11 cellular contexts compared by ENCODE assay signal in genomic region chr4:41505161-41505653, GRCh38. TPM values are rescaled to one million over a fixed set of nuclear protein-coding genes. Genes with fewer than 3 reads are reported as not detected.
DNase-seq lines count a peak whose midpoint lies in the region; ATAC-seq and TF ChIP-seq lines count a peak whose summit lies in the region.
"Had no signal": no experiment of that assay in that cellular context is flagged by ENCODE, and none has a peak within 500 bp of the region (broad histone marks: within the 10 kb centered on the region; RNA-seq: fewer than 3 reads in every experiment).

No MANE protein-coding gene starts in this region.

- H3K27me3 ChIP-seq in Caco-2 (replicated peaks; ENCODE audit: control insufficient read depth, insufficient read depth, low read length), result no peaks in the 10 kb centered on the region

- CTCF ChIA-PET in Caco-2 (lab: Charles Lee), result no interaction called here

- H3K36me3 Mint-ChIP-seq in Caco-2 (ENCODE audit: insufficient read depth, unreplicated experiment) (peaks cover 7% of the 10 kb centered on the region), type B pancreatic cell (peaks cover 13% of the 10 kb centered on the region)

- H3K4me1 Mint-ChIP-seq in Caco-2 (ENCODE audit: low read depth, unreplicated experiment), result peaks cover 35% of the 10 kb centered on the region
- H3K4me1 Mint-ChIP-seq in type B pancreatic cell (ENCODE audit: unreplicated experiment), result peaks cover 23% of the 10 kb centered on the region
- H3K4me1 Mint-ChIP-seq: neural crest cell had no signal

- H3K36me3 ChIP-seq in Caco-2 (ENCODE audit: control insufficient read depth, insufficient read depth, low read length), result no peaks in the 10 kb centered on the region

- intact Hi-C loops in Caco-2 (cut with micrococcal nuclease; ENCODE audit: unreplicated experiment), result no loop called here

- TF ChIP-seq CTCF in Caco-2 (IDR thresholded peaks at IDR 0.05; ENCODE audit: insufficient read depth in 1 of 2, low read depth in 1 of 2, low read length in 1 of 2, severe bottlenecking in 1 of 2, unreplicated experiment in 1 of 2), result no peak
- no peak for TF ChIP-seq CTCF in cardiac fibroblast (IDR thresholded peaks at IDR 0.05; ENCODE audit: low read depth, low read length)
- no peak for TF ChIP-seq CTCF in type B pancreatic cell (conservative IDR thresholded peaks at IDR 0.05)

- H3K27me3 Mint-ChIP-seq in Caco-2 (ENCODE audit: insufficient read depth, unreplicated experiment) (no peaks in the 10 kb centered on the region), type B pancreatic cell (no peaks in the 10 kb centered on the region)

- H3K9me3 Mint-ChIP-seq in Caco-2 (ENCODE audit: unreplicated experiment) (peaks cover 14% of the 10 kb centered on the region), type B pancreatic cell (peaks cover 29% of the 10 kb centered on the region)

- no peak for DNase-seq in Caco-2
- peak; percentile 83 for DNase-seq in NCI-H1694 treated with DMSO at 0.1 percent for 48 hours (lab: John Stamatoyannopoulos, UW)
- DNase-seq in cardiac fibroblast (ENCODE audit: low read depth in 2 of 2), result peak; percentile 3 to 20
- DNase-seq in mucosa of gallbladder (ENCODE audit: low spot score), result peak; percentile 16
- no peak for DNase-seq in RKO (ENCODE audit: low spot score)
- no peak for DNase-seq in activated gamma-delta T cell (lab: John Stamatoyannopoulos, UW)
- no peak for DNase-seq in type B pancreatic cell (ENCODE audit: extremely low spot score, unreplicated experiment)
- DNase-seq: activated CD8-positive, alpha-beta memory T cell treated with anti-CD3 and anti-CD28 coated beads, Interleukin-2, amount 50 U/mL, for 4 hours had no signal

- peaks cover 5% of the 10 kb centered on the region; the same call in 1 of the 2 replicates for H3K9me3 ChIP-seq in Caco-2

- H3K4me3 ChIP-seq in Caco-2 (ENCODE audit: low read depth, low read length) (no peak overlapping the region), cardiac fibroblast (replicated peaks in 1 of 2; ENCODE audit: low read depth in 2 of 2, low read length in 2 of 2) (no peak overlapping the region)

- no TSS peak for BruUV-seq in Caco-2 (replicated peaks; lab: Mats Ljungman, UMichigan)

- H3K27ac Mint-ChIP-seq in Caco-2 (ENCODE audit: unreplicated experiment) (peak overlapping the region; percentile 72), type B pancreatic cell (no peak overlapping the region)

- H3K4me1 ChIP-seq in Caco-2, result peaks cover 36% of the 10 kb centered on the region

- no peak overlapping the region for H3K4me3 Mint-ChIP-seq in Caco-2 (ENCODE audit: unreplicated experiment)
- H3K4me3 Mint-ChIP-seq in type B pancreatic cell, result no peak overlapping the region
- H3K4me3 Mint-ChIP-seq: neural crest cell had no signal

- ATAC-seq in HG03457 (IDR thresholded peaks at IDR 0.05; ENCODE audit: unreplicated experiment), result no peak
- ATAC-seq: Panc1 had no signal

- POLR2A ChIA-PET in Caco-2 (lab: Charles Lee), result no interaction called here

RNA-seq across cellular contexts. Expression of gene LIMCH1, which starts 32.8 kb away (rescaled TPM):
- total RNA-seq in Caco-2 (2022) (6.2 and 8.4 TPM in 2 replicates), mucosa of gallbladder (90.3 TPM), type B pancreatic cell (ENCODE audit: low replicate concordance) (35.7 and 67.9 TPM in 2 replicates)

Comparison
In these comparisons a context has a peak if more than half of its experiments do, and no peak if none do; other contexts are left out.
1. DNase-seq: peak in NCI-H1694 treated with DMSO at 0.1 percent for 48 hours (single experiment), cardiac fibroblast (2 of 2) and mucosa of gallbladder (single experiment); none in Caco-2 (0 of 2), RKO (single experiment), activated gamma-delta T cell (single experiment) and type B pancreatic cell (single experiment).